ENCODE assay signal across 24 cellular contexts in the genomic region with DNA sequence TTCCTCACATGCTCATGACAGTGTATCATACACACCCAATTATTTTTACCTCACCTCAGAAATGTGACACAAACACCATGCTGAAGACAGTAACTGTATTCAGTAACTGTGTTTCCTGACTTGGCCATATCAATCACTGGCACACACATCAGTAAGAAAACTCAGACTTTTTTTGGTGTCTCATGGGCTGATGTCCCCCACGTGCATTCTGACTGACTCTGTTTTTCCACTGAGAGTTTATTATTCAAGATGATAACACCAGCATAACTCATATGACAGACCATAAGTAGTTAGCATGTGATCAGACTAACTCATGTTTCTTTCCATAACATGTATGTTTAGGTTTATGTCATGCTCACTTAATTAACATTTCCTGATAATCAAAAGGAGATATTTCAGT.
DNase-seq lines count a peak whose midpoint lies in the region; ATAC-seq, FAIRE-seq and TF ChIP-seq lines count a peak whose summit lies in the region.
"Had no signal": no experiment of that assay in that cellular context is flagged by ENCODE, and none has a peak within 500 bp of the region (broad histone marks: within the 10 kb centered on the region; RNA-seq: fewer than 3 reads in every experiment).

No MANE protein-coding gene starts in this region.

- H3K4me3 ChIP-seq in GM23338 (no peak overlapping the region), aorta (ENCODE audit: low read length in 2 of 2) (no peak overlapping the region)
- H3K4me3 ChIP-seq: A549, PC-9, SJSA1 had no signal

- H3K4me1 Mint-ChIP-seq in GM23338 (peaks cover 44% of the 10 kb centered on the region), mesothelial cell of epicardium (peaks cover 70% of the 10 kb centered on the region), chondrocyte (ENCODE audit: low read depth) (peaks cover 16% of the 10 kb centered on the region)
- H3K4me1 Mint-ChIP-seq: B cell had no signal

- no peaks in the 10 kb centered on the region for H3K9me3 ChIP-seq in aorta (ENCODE audit: control insufficient read depth, low read length)
- H3K9me3 ChIP-seq: A549, SJSA1 had no signal

- H3K36me3 Mint-ChIP-seq in GM23338 (ENCODE audit: low read depth), result no peaks in the 10 kb centered on the region
- peaks cover 22% of the 10 kb centered on the region for H3K36me3 Mint-ChIP-seq in mesothelial cell of epicardium
- peaks cover 1% of the 10 kb centered on the region for H3K36me3 Mint-ChIP-seq in chondrocyte (ENCODE audit: low read depth)
- H3K36me3 Mint-ChIP-seq: CD8-positive, alpha-beta T cell had no signal

- H3K27me3 Mint-ChIP-seq in GM23338 (ENCODE audit: insufficient read depth, low read depth, poor library complexity) (peaks cover 19% of the 10 kb centered on the region), mesothelial cell of epicardium (ENCODE audit: low read depth) (no peaks in the 10 kb centered on the region), chondrocyte (ENCODE audit: low read depth) (no peaks in the 10 kb centered on the region)
- H3K27me3 Mint-ChIP-seq: B cell had no signal

- H3K9me2 ChIP-seq in GM23338 (ENCODE audit: insufficient read depth), result no peaks in the 10 kb centered on the region

- 52 to 56% methylated on average over 1 of the region's 1 CpG for WGBS in aorta, 2 donors

- H3K79me2 ChIP-seq in GM23338 (replicated peaks; ENCODE audit: insufficient read depth), result no peaks in the 10 kb centered on the region

- in situ Hi-C loops in ACHN (cut with HindIII; ENCODE audit: low pct_ligation_motif_present, low pct_unique_long_range_greater_than_20kb, low sequenced_read_pairs), result no loop called here

- peak; percentile 17 for FAIRE-seq in urothelium cell line (lab: Jason Lieb, UNC)
- FAIRE-seq: A549 had no signal

- H3K4me1 ChIP-seq in GM23338 (ENCODE audit: insufficient read depth) (peaks cover 33% of the 10 kb centered on the region; the same call in 1 of the 2 replicates), aorta (ENCODE audit: control insufficient read depth in 1 of 2, insufficient read depth in 2 of 2, low read length in 2 of 2) (no peaks in the 10 kb centered on the region)

- ATAC-seq in GM23338 (no peak), aorta (ENCODE audit: low FRiP score) (no peak)
- ATAC-seq: A549; CD8-positive, alpha-beta T cell had no signal

- H3K4me3 Mint-ChIP-seq in GM23338 (no peak overlapping the region), mesothelial cell of epicardium (no peak overlapping the region), chondrocyte (ENCODE audit: unreplicated experiment) (no peak overlapping the region)
- H3K4me3 Mint-ChIP-seq: B cell; CD8-positive, alpha-beta T cell; H9 had no signal

- no peaks in the 10 kb centered on the region for H4K20me1 ChIP-seq in GM23338 (replicated peaks; ENCODE audit: insufficient read depth)

- intact Hi-C loops in aorta (cut with DNase I), result no loop called here

- H3K27ac Mint-ChIP-seq in GM23338 (no peak overlapping the region), mesothelial cell of epicardium (peak overlapping the region; percentile 64), chondrocyte (ENCODE audit: unreplicated experiment) (no peak overlapping the region)
- H3K27ac Mint-ChIP-seq: B cell; CD8-positive, alpha-beta T cell had no signal

- H3K9me3 Mint-ChIP-seq in GM23338 (no peaks in the 10 kb centered on the region; the same call in 2 of the 3 replicates), mesothelial cell of epicardium (no peaks in the 10 kb centered on the region), chondrocyte (ENCODE audit: low read depth) (no peaks in the 10 kb centered on the region)
- H3K9me3 Mint-ChIP-seq: CD8-positive, alpha-beta T cell; H9 had no signal

- TF ChIP-seq CTCF in GM23338 (conservative IDR thresholded peaks at IDR 0.05; ENCODE audit: low read depth in 2 of 2) (no peak), mesothelial cell of epicardium (IDR thresholded peaks at IDR 0.05; ENCODE audit: unreplicated experiment) (no peak), chondrocyte (IDR thresholded peaks at IDR 0.05) (no peak)

- no peaks in the 10 kb centered on the region for H3K36me3 ChIP-seq in GM23338 (ENCODE audit: insufficient read depth)
- no peaks in the 10 kb centered on the region for H3K36me3 ChIP-seq in aorta (ENCODE audit: control insufficient read depth in 1 of 2, insufficient read depth in 2 of 2, low read length in 1 of 2)
- H3K36me3 ChIP-seq: SJSA1 had no signal

- peak overlapping the region; percentile 13; the same call in 1 of the 2 replicates for H3K4me2 ChIP-seq in GM23338
- H3K4me2 ChIP-seq: A549, PC-9 had no signal

- no peak for DNase-seq in GM23338 (ENCODE audit: low spot score)
- DNase-seq in OCI-M1 (lab: John Stamatoyannopoulos, UW), result peak; percentile 46
- DNase-seq in mesothelial cell of epicardium (ENCODE audit: low spot score in 2 of 2, unreplicated experiment in 2 of 2), result no peak
- DNase-seq in urothelium cell line (ENCODE audit: low spot score), result no peak
- no peak for DNase-seq in ACHN
- no peak for DNase-seq in aorta
- no peak for DNase-seq in chondrocyte (ENCODE audit: low spot score)
- DNase-seq: CD8-positive, alpha-beta T cell; DND-41; H9; NCI-H1048; NCI-H1417; NCI-H1694; NCI-H2029 treated with DMSO at 0.1 percent for 48 hours; NCI-H446 treated with DMSO at 0.1 percent for 48 hours; NCI-H526; NCI-H82; NK-92 treated with Interleukin-12 subunit alpha and Interleukin-12 subunit beta, amount 100 ng/mL, for 24 hours; PC-9; Right ventricle myocardium superior had no signal

- H3K27me3 ChIP-seq in GM23338 (ENCODE audit: insufficient read depth) (no peaks in the 10 kb centered on the region), aorta (ENCODE audit: control insufficient read depth in 1 of 2, insufficient read depth in 2 of 2, low read length in 1 of 2) (no peaks in the 10 kb centered on the region)
- H3K27me3 ChIP-seq: SJSA1 had no signal

- no peak overlapping the region for H2AFZ ChIP-seq in GM23338
- H2AFZ ChIP-seq: PC-9 had no signal

- H3K27ac ChIP-seq in GM23338 (ENCODE audit: low read depth), result no peak overlapping the region
- H3K27ac ChIP-seq in aorta (ENCODE audit: low read depth in 1 of 2, low read length in 2 of 2), result no peak overlapping the region
- H3K27ac ChIP-seq: C4-2B, PC-9, SJSA1 had no signal

- no peaks in the 10 kb centered on the region for H3F3A ChIP-seq in GM23338 (replicated peaks; ENCODE audit: low read depth)

TF ChIP-seq in GM23338, 12 proteins besides CTCF, POLR2A, EP300 and RAD21 (continues in another document):
- TF ChIP-seq NANOG (IDR thresholded peaks at IDR 0.05; ENCODE audit: borderline replicate concordance) (no peak), EZH2phosphoT487 (IDR thresholded peaks at IDR 0.05; ENCODE audit: unreplicated experiment) (no peak), ZNF114 (CRISPR knock-in tag; IDR thresholded peaks at IDR 0.05) (no peak), STAT1 (IDR thresholded peaks at IDR 0.05; ENCODE audit: unreplicated experiment) (no peak), JUNB (IDR thresholded peaks at IDR 0.05; ENCODE audit: unreplicated experiment) (no peak), POLR2AphosphoS5 (IDR thresholded peaks at IDR 0.05; ENCODE audit: low read depth) (no peak), REST (IDR thresholded peaks at IDR 0.05; ENCODE audit: unreplicated experiment) (no peak), CREB1 (CRISPR knock-in tag; IDR thresholded peaks at IDR 0.05; ENCODE audit: low read depth) (no peak), ETS1 (IDR thresholded peaks at IDR 0.05) (no peak), ZNF331 (CRISPR knock-in tag; IDR thresholded peaks at IDR 0.05; ENCODE audit: low read depth) (no peak)
